In the genomic region with DNA sequence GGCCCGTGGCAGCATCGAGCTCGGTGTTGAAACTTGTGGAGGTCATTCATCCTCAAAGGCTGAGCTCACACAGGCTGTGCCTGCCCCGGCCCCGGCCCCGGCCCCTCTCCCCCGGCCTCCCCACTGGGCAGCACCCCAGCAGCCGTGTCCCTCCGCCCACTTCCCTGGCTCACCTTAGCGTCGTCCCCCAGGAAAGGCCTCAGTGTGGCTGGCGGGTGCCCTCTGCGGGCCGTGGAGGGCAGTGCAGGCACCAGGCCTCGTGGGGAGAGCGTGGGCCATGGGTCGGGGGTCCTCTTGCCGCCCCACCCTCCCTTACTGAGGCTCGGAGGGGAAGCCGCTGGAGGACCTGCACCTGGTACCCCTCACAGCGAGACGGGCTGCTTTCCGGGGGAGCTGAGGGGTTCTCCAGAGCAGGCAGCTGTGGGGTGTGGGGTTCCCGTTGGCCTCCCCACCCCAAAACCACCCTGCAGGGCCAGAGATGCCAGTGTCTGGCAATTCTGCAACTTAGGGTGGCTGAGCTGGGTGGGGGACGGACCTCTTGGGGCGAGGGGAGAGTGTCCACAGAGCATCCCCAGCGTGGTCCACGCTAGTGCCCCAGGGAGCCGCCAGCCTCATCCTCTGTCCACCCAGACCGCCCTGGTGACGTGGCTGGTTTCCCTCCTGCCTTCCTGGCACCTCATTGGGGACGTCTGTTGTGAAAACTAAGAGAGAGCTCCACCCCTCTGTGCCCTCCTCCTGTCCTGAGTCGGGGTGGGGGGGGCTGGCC, we compare ENCODE assay signal across 1 cellular context.
A peak's percentile ranks its signal among the peaks of the same experiment; 100 is the strongest.
TF ChIP-seq lines count a peak whose summit lies in the region.

No MANE protein-coding gene starts in this region.

TF ChIP-seq in GM12878, 131 proteins besides CTCF, POLR2A, EP300 and RAD21 (continued from another document):
- peak; percentile 38 for TF ChIP-seq SMC3 (IDR thresholded peaks at IDR 0.05; ENCODE audit: borderline replicate concordance, low read length)
- no peak for TF ChIP-seq HDAC6 (IDR thresholded peaks at IDR 0.05; ENCODE audit: unreplicated experiment)
- TF ChIP-seq BMI1 (IDR thresholded peaks at IDR 0.05; ENCODE audit: borderline replicate concordance): no peak
- no peak for TF ChIP-seq EZH2 (IDR thresholded peaks at IDR 0.05; ENCODE audit: borderline replicate concordance, control insufficient read depth, low read depth, low read length)
TF ChIP-seq in GM12878: peak in this region for 1.
